In the genomic region with DNA sequence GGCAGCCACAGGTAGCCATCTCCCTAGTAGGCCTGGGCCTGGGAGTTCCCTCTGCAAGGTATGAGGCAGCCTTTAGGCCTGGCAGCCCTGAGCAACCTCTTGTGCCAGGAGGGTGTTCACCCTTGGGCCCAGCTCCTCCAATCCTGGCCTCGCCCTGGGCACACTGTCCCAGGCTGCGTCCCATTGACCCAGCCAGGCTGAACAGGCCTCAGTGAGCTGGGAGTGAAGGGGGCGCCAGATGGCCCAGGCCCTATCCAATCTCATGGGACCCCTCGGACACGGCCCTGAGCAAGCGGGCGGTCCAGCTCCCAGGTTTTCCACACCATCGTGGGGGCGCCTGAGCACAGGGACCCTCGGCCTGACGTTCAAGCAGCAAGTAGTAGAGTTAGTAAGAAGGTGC, we compare ENCODE assay signal across 2 cellular contexts.
TF ChIP-seq lines count a peak whose summit lies in the region.

No MANE protein-coding gene starts in this region.

TF ChIP-seq in K562, 482 proteins besides CTCF, POLR2A, EP300 and RAD21:
- TF ChIP-seq RBFOX2 (IDR thresholded peaks at IDR 0.05; ENCODE audit: low read depth, low read length) = peak; percentile 44; the same call in 1 of the 2 replicates
- TF ChIP-seq HLTF (IDR thresholded peaks at IDR 0.05) = no peak
- no peak for TF ChIP-seq PPARD (CRISPR knock-in tag; IDR thresholded peaks at IDR 0.05)
- TF ChIP-seq POLR2G (IDR thresholded peaks at IDR 0.05; ENCODE audit: low read depth, low read length) = peak; percentile 42; the same call in 1 of the 2 replicates
TF ChIP-seq in K562: peak in this region for 2.

TF ChIP-seq in HepG2, 621 proteins besides CTCF, POLR2A, EP300 and RAD21:
- TF ChIP-seq AGO2 (optimal IDR thresholded peaks at IDR 0.05; ENCODE audit: low read depth, low read length) = peak; percentile 25
- TF ChIP-seq SALL2 (CRISPR knock-in tag; IDR thresholded peaks at IDR 0.05) = no peak
- TF ChIP-seq SP140L (CRISPR knock-in tag; IDR thresholded peaks at IDR 0.05; ENCODE audit: borderline replicate concordance) = no peak
